23 cellular contexts compared by ENCODE assay signal in the genomic region with DNA sequence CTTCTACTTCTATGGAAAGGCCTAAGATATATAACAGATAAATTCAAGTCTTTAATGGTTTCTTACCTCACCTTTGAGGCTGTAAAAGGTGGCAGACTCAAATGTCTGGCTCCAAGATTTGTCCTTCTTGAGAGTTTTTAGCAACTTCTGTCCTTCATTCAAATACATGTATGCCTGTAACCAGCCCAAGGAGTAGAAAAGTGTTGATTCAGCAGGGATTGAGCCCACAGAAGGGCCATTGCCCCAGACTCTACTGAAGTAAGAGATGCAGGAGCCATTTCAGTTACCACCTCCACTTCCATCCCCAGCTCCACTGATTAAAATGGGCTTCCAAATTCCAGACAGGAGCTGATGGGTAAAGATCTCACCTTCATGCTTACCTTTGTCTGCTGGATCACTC.
DNase-seq lines count a peak whose midpoint lies in the region; ATAC-seq and TF ChIP-seq lines count a peak whose summit lies in the region.
"Had no signal": no experiment of that assay in that cellular context is flagged by ENCODE, and none has a peak within 500 bp of the region (broad histone marks: within the 10 kb centered on the region; RNA-seq: fewer than 3 reads in every experiment).

No MANE protein-coding gene starts in this region.

- no peaks in the 10 kb centered on the region for H3K9me2 ChIP-seq in Loucy (replicated peaks; ENCODE audit: low read depth, low read length)

- no peaks in the 10 kb centered on the region for H3K79me1 ChIP-seq in mesendoderm (ENCODE audit: low read length)

- H3K27me3 ChIP-seq in Loucy (ENCODE audit: insufficient read depth, low read length, poor library complexity, severe bottlenecking) (no peaks in the 10 kb centered on the region), mesendoderm (ENCODE audit: insufficient read depth, low read length, poor library complexity) (no peaks in the 10 kb centered on the region)
- H3K27me3 ChIP-seq: BE2C, BLaER1 had no signal

- H2BK120ac ChIP-seq in mesendoderm (ENCODE audit: low read depth, low read length): no peak overlapping the region

- H3F3A ChIP-seq in Loucy (ENCODE audit: low read depth): no peaks in the 10 kb centered on the region

- ATAC-seq in HG03045 (IDR thresholded peaks at IDR 0.05; ENCODE audit: unreplicated experiment) (no peak), left lobe of liver (no peak)
- ATAC-seq: GM12878 had no signal

- no peak overlapping the region for H4K8ac ChIP-seq in mesendoderm (ENCODE audit: low read depth, low read length)

- no peak overlapping the region for H3K56ac ChIP-seq in mesendoderm (ENCODE audit: low read length)

- no peak overlapping the region for H3K18ac ChIP-seq in mesendoderm (ENCODE audit: low read length)

- H3K79me2 ChIP-seq in Loucy (ENCODE audit: insufficient read depth, low read length) (no peaks in the 10 kb centered on the region), mesendoderm (ENCODE audit: control insufficient read depth, insufficient read depth, low read length) (no peaks in the 10 kb centered on the region)

- TF ChIP-seq CTCF in Loucy (conservative IDR thresholded peaks at IDR 0.05; ENCODE audit: low read length): no peak

- no peak overlapping the region for H3K27ac Mint-ChIP-seq in activated CD4-positive, alpha-beta memory T cell treated with anti-CD3 and anti-CD28 coated beads, Interleukin-2, amount 10 ng/mL, durations not matched to agents 7 days and 5 days
- H3K27ac Mint-ChIP-seq: CD14-positive monocyte; CD4-positive, alpha-beta memory T cell; CD4-positive, CD25-positive, alpha-beta regulatory T cell; CD8-positive, alpha-beta memory T cell had no signal

- no peak overlapping the region for H2BK15ac ChIP-seq in mesendoderm (replicated peaks; ENCODE audit: low read depth)

- H3K4me1 ChIP-seq in Loucy (ENCODE audit: insufficient read depth, low read length, poor library complexity, severe bottlenecking) (peaks cover 7% of the 10 kb centered on the region), mesendoderm (ENCODE audit: control insufficient read depth, low read depth, low read length) (peaks cover 13% of the 10 kb centered on the region)
- H3K4me1 ChIP-seq: BE2C, BLaER1 had no signal

- H4K5ac ChIP-seq in mesendoderm (ENCODE audit: low read length): no peak overlapping the region

- H2AFZ ChIP-seq in Loucy (ENCODE audit: low read length): 0 out of 2 replicates have a peak overlapping the region, but pooled peaks have one; percentile 15

- H3K36me3 Mint-ChIP-seq in activated CD4-positive, alpha-beta memory T cell treated with anti-CD3 and anti-CD28 coated beads, Interleukin-2, amount 10 ng/mL, durations not matched to agents 7 days and 5 days (ENCODE audit: low read depth): no peaks in the 10 kb centered on the region
- H3K36me3 Mint-ChIP-seq: CD14-positive monocyte; CD4-positive, alpha-beta memory T cell; CD4-positive, CD25-positive, alpha-beta regulatory T cell had no signal

- H3K4ac ChIP-seq in mesendoderm (ENCODE audit: low read depth, low read length): peak overlapping the region; percentile 48

- DNase-seq in mesendoderm (no peak), left lobe of liver (ENCODE audit: low spot score) (no peak)
- no peak for DNase-seq in activated CD4-positive, alpha-beta memory T cell treated with anti-CD3 and anti-CD28 coated beads, Interleukin-2, amount 10 ng/mL, durations not matched to agents 7 days and 5 days
- DNase-seq: 8988T; ACHN; BE2C; C1 segment of cervical spinal cord; CD4-positive, alpha-beta memory T cell; CD4-positive, CD25-positive, alpha-beta regulatory T cell; CD8-positive, alpha-beta memory T cell; COR-L47; DMS 273 treated with DMSO at 0.1 percent for 48 hours; DMS153; DMS53; DMS79; DND-41; EL; GDM1 had no signal

- H2AK5ac ChIP-seq in mesendoderm (ENCODE audit: low read length): peak overlapping the region; percentile 57

- H3K27ac ChIP-seq in mesendoderm (ENCODE audit: low read depth, low read length): no peak overlapping the region
- H3K27ac ChIP-seq: BLaER1 had no signal

- no peak overlapping the region for H3K9ac ChIP-seq in Loucy (ENCODE audit: low read depth, low read length, poor library complexity, severe bottlenecking)
- H3K9ac ChIP-seq in mesendoderm (ENCODE audit: low read length): no peak overlapping the region
- H3K9ac ChIP-seq: BLaER1 had no signal

- no peak overlapping the region for H3K4me2 ChIP-seq in Loucy (ENCODE audit: low read depth, low read length, poor library complexity, severe bottlenecking)
- no peak overlapping the region for H3K4me2 ChIP-seq in mesendoderm (ENCODE audit: low read length)
- H3K4me2 ChIP-seq: BLaER1 had no signal

- CTCF ChIA-PET in activated CD4-positive, alpha-beta memory T cell treated with anti-CD3 and anti-CD28 coated beads, Interleukin-2, amount 10 ng/mL, durations not matched to agents 7 days and 5 days (lab: Charles Lee): no interaction called here

- peaks cover 8% of the 10 kb centered on the region for H3K4me1 Mint-ChIP-seq in activated CD4-positive, alpha-beta memory T cell treated with anti-CD3 and anti-CD28 coated beads, Interleukin-2, amount 10 ng/mL, durations not matched to agents 7 days and 5 days
- H3K4me1 Mint-ChIP-seq: CD4-positive, alpha-beta memory T cell; CD8-positive, alpha-beta memory T cell had no signal

- no peak overlapping the region for H2BK5ac ChIP-seq in mesendoderm (ENCODE audit: low read length)

- no peak overlapping the region for H3K4me3 Mint-ChIP-seq in activated CD4-positive, alpha-beta memory T cell treated with anti-CD3 and anti-CD28 coated beads, Interleukin-2, amount 10 ng/mL, durations not matched to agents 7 days and 5 days
- H3K4me3 Mint-ChIP-seq: CD14-positive monocyte; CD4-positive, alpha-beta memory T cell; CD4-positive, CD25-positive, alpha-beta regulatory T cell; CD8-positive, alpha-beta memory T cell had no signal

- H3K23ac ChIP-seq in mesendoderm (ENCODE audit: low read length): no peak overlapping the region

- H3K36me3 ChIP-seq in Loucy (ENCODE audit: insufficient read depth, low read length): no peaks in the 10 kb centered on the region
- H3K36me3 ChIP-seq in mesendoderm (ENCODE audit: control insufficient read depth, insufficient read depth, low read length): no peaks in the 10 kb centered on the region
- H3K36me3 ChIP-seq: BE2C, BLaER1 had no signal

- H3K9me3 Mint-ChIP-seq in activated CD4-positive, alpha-beta memory T cell treated with anti-CD3 and anti-CD28 coated beads, Interleukin-2, amount 10 ng/mL, durations not matched to agents 7 days and 5 days: no peaks in the 10 kb centered on the region
- H3K9me3 Mint-ChIP-seq: CD4-positive, alpha-beta memory T cell; CD4-positive, CD25-positive, alpha-beta regulatory T cell had no signal

- no peak overlapping the region for H3K4me3 ChIP-seq in Loucy (ENCODE audit: low read length, poor library complexity, severe bottlenecking)
- H3K4me3 ChIP-seq in mesendoderm (ENCODE audit: low read length): no peak overlapping the region
- H3K4me3 ChIP-seq: BLaER1, GM12878 had no signal

- H3K27me3 Mint-ChIP-seq in activated CD4-positive, alpha-beta memory T cell treated with anti-CD3 and anti-CD28 coated beads, Interleukin-2, amount 10 ng/mL, durations not matched to agents 7 days and 5 days: peaks cover 7% of the 10 kb centered on the region

- H4K20me1 ChIP-seq in Loucy (ENCODE audit: insufficient read depth, low read length, poor library complexity, severe bottlenecking): no peaks in the 10 kb centered on the region
- H4K20me1 ChIP-seq: BLaER1 had no signal

- POLR2A ChIA-PET in activated CD4-positive, alpha-beta memory T cell treated with anti-CD3 and anti-CD28 coated beads, Interleukin-2, amount 10 ng/mL, durations not matched to agents 7 days and 5 days (lab: Charles Lee): no interaction called here

- H3K9me3 ChIP-seq in Loucy (ENCODE audit: insufficient read depth, low read depth, low read length): no peaks in the 10 kb centered on the region
- H3K9me3 ChIP-seq: BE2C, BLaER1 had no signal
